ENCODE assay signal across 1 cellular context in genomic region chr11:72206794-72207193, GRCh38.
TF ChIP-seq lines count a peak whose summit lies in the region.

No MANE protein-coding gene starts in this region.

TF ChIP-seq in H1, 55 proteins besides CTCF, POLR2A, EP300 and RAD21:
- TF ChIP-seq SRF (IDR thresholded peaks at IDR 0.05; ENCODE audit: low read depth, low read length), result peak; percentile 34; the same call in 1 of the 2 replicates
TF ChIP-seq in H1: peak in this region for 1; not testable (repeated sequence) for 54.
